Comparison of ENCODE assay signal across 1 cellular context in genomic region chr3:188003188-188004171, GRCh38.
TF ChIP-seq lines count a peak whose summit lies in the region.

No MANE protein-coding gene starts in this region.

TF ChIP-seq in HepG2, 621 proteins besides CTCF, POLR2A, EP300 and RAD21 (continued from another document and continues in another):
- TF ChIP-seq PAXIP1 (CRISPR knock-in tag; conservative IDR thresholded peaks at IDR 0.05) (peak; percentile 94), JARID2 (CRISPR knock-in tag; IDR thresholded peaks at IDR 0.05; ENCODE audit: insufficient replicate concordance) (no peak), DMAP1 (CRISPR knock-in tag; IDR thresholded peaks at IDR 0.05) (no peak; the same call in 1 of the 2 replicates), ZNF501 (CRISPR knock-in tag; IDR thresholded peaks at IDR 0.05) (peak; percentile 67), CBX2 (IDR thresholded peaks at IDR 0.05; ENCODE audit: low read depth, low read length) (no peak), CBX2 (CRISPR knock-in tag; IDR thresholded peaks at IDR 0.05; ENCODE audit: low read depth) (no peak), ZNF367 (CRISPR knock-in tag; IDR thresholded peaks at IDR 0.05; ENCODE audit: borderline replicate concordance) (no peak), PHF21A (CRISPR knock-in tag; IDR thresholded peaks at IDR 0.05) (peak; percentile 82), ZNF574 (CRISPR knock-in tag; IDR thresholded peaks at IDR 0.05) (no peak; the same call in 1 of the 2 replicates), ZNF839 (CRISPR knock-in tag; IDR thresholded peaks at IDR 0.05; ENCODE audit: borderline replicate concordance) (no peak), ZNF552 (CRISPR knock-in tag; IDR thresholded peaks at IDR 0.05; ENCODE audit: borderline replicate concordance) (0 out of 2 replicates have a peak, but pooled peaks have one; percentile 20), KAT7 (CRISPR knock-in tag; IDR thresholded peaks at IDR 0.05; ENCODE audit: borderline replicate concordance) (peak; percentile 25), HOMEZ (CRISPR knock-in tag; IDR thresholded peaks at IDR 0.05; ENCODE audit: low read depth) (no peak), TMF1 (CRISPR knock-in tag; IDR thresholded peaks at IDR 0.05; ENCODE audit: low read depth) (0 out of 2 replicates have a peak, but pooled peaks have one; percentile 24), KMT2B (CRISPR knock-in tag; IDR thresholded peaks at IDR 0.05) (peak; percentile 22; the same call in 1 of the 2 replicates), PBX3 (CRISPR knock-in tag; IDR thresholded peaks at IDR 0.05; ENCODE audit: borderline replicate concordance) (no peak), EZH2 (conservative IDR thresholded peaks at IDR 0.05; ENCODE audit: low read depth, low read length) (no peak), ZNF276 (CRISPR knock-in tag; IDR thresholded peaks at IDR 0.05; ENCODE audit: low read depth) (no peak), RORA (CRISPR knock-in tag; IDR thresholded peaks at IDR 0.05) (no peak; the same call in 1 of the 2 replicates), FOXA1 (IDR thresholded peaks at IDR 0.05) (peak; percentile 79), FOXA1 (CRISPR knock-in tag; IDR thresholded peaks at IDR 0.05) (peak; percentile 94), MTA3 (CRISPR knock-in tag; IDR thresholded peaks at IDR 0.05) (no peak), HMG20B (CRISPR knock-in tag; conservative IDR thresholded peaks at IDR 0.05) (no peak), MIER3 (CRISPR knock-in tag; IDR thresholded peaks at IDR 0.05; ENCODE audit: borderline replicate concordance) (peak; percentile 21; the same call in 1 of the 2 replicates), ZFP36L1 (CRISPR knock-in tag; IDR thresholded peaks at IDR 0.05) (no peak), CEBPB (IDR thresholded peaks at IDR 0.05; ENCODE audit: borderline replicate concordance, low read depth, low read length) (no peak), ZNF609 (CRISPR knock-in tag; IDR thresholded peaks at IDR 0.05; ENCODE audit: borderline replicate concordance) (peak; percentile 77), ZNF431 (CRISPR knock-in tag; IDR thresholded peaks at IDR 0.05; ENCODE audit: borderline replicate concordance, low read depth) (peak; percentile 66; the same call in 1 of the 2 replicates), PTBP1 (IDR thresholded peaks at IDR 0.05; ENCODE audit: low read depth, low read length, poor library complexity, severe bottlenecking) (no peak), SRSF4 (IDR thresholded peaks at IDR 0.05; ENCODE audit: low read depth, low read length, poor library complexity, severe bottlenecking) (no peak), NPAS2 (CRISPR knock-in tag; IDR thresholded peaks at IDR 0.05; ENCODE audit: borderline replicate concordance) (no peak), RBAK (CRISPR knock-in tag; IDR thresholded peaks at IDR 0.05) (no peak), HDAC6 (IDR thresholded peaks at IDR 0.05; ENCODE audit: low read depth, low read length) (no peak), SAP130 (CRISPR knock-in tag; IDR thresholded peaks at IDR 0.05; ENCODE audit: low read depth) (peak; percentile 56; the same call in 1 of the 2 replicates), ZNF879 (CRISPR knock-in tag; IDR thresholded peaks at IDR 0.05) (no peak), HOXA9 (CRISPR knock-in tag; IDR thresholded peaks at IDR 0.05; ENCODE audit: borderline replicate concordance) (no peak), ELF1 (CRISPR knock-in tag; IDR thresholded peaks at IDR 0.05) (0 out of 2 replicates have a peak, but pooled peaks have one; percentile 13), NR1H2 (CRISPR knock-in tag; IDR thresholded peaks at IDR 0.05; ENCODE audit: borderline replicate concordance, low read depth) (no peak), RARA (CRISPR knock-in tag; IDR thresholded peaks at IDR 0.05) (peak; percentile 81), ZFP62 (CRISPR knock-in tag; IDR thresholded peaks at IDR 0.05) (no peak), ARNT (IDR thresholded peaks at IDR 0.05) (no peak), CERS6 (CRISPR knock-in tag; IDR thresholded peaks at IDR 0.05) (no peak), BRCA1 (CRISPR knock-in tag; IDR thresholded peaks at IDR 0.05) (no peak), KLF16 (CRISPR knock-in tag; IDR thresholded peaks at IDR 0.05) (no peak; a peak in 1 of 4 replicates), STAG1 (CRISPR knock-in tag; IDR thresholded peaks at IDR 0.05) (peak; percentile 22), RBM39 (IDR thresholded peaks at IDR 0.05; ENCODE audit: low read depth, low read length, poor library complexity, severe bottlenecking) (no peak), SKIL (CRISPR knock-in tag; IDR thresholded peaks at IDR 0.05; ENCODE audit: borderline replicate concordance) (peak; percentile 42; the same call in 1 of the 2 replicates), ERF (CRISPR knock-in tag; IDR thresholded peaks at IDR 0.05) (peak; percentile 16; the same call in 1 of the 2 replicates)
